In the genomic region with DNA sequence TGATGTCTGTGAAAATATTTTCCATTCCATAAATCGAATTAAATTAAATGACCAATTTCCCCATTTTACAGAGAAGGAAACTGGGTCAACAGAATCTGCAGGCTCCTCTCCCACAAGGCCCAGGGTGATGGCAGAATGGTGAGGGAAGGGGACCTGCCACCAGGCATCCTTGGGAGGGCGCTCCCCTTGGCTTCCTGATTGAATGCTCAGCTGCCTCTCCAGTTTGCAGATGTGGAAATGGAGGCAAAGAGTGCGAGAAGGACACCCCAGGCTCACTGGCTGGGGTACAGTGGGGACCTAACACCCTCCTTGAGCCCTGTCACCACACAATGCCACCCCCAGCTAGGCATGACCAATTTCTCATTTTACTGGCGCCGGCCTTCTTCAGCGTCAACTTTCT, we compare ENCODE assay signal across 1 cellular context.
TF ChIP-seq lines count a peak whose summit lies in the region.

No MANE protein-coding gene starts in this region.

TF ChIP-seq in WTC11, 78 proteins besides CTCF, POLR2A, EP300 and RAD21 (continued from another document):
- no peak for TF ChIP-seq HMGXB4 (CRISPR knock-in tag; IDR thresholded peaks at IDR 0.05)
- TF ChIP-seq, protein P1, sequence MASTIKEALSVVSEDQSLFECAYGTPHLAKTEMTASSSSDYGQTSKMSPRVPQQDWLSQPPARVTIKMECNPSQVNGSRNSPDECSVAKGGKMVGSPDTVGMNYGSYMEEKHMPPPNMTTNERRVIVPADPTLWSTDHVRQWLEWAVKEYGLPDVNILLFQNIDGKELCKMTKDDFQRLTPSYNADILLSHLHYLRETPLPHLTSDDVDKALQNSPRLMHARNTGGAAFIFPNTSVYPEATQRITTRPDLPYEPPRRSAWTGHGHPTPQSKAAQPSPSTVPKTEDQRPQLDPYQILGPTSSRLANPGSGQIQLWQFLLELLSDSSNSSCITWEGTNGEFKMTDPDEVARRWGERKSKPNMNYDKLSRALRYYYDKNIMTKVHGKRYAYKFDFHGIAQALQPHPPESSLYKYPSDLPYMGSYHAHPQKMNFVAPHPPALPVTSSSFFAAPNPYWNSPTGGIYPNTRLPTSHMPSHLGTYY (CRISPR knock-in tag; IDR thresholded peaks at IDR 0.05) = no peak
- TF ChIP-seq, protein P2, sequence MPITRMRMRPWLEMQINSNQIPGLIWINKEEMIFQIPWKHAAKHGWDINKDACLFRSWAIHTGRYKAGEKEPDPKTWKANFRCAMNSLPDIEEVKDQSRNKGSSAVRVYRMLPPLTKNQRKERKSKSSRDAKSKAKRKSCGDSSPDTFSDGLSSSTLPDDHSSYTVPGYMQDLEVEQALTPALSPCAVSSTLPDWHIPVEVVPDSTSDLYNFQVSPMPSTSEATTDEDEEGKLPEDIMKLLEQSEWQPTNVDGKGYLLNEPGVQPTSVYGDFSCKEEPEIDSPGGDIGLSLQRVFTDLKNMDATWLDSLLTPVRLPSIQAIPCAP (CRISPR knock-in tag; IDR thresholded peaks at IDR 0.05) = no peak
- TF ChIP-seq TP53 (CRISPR knock-in tag; IDR thresholded peaks at IDR 0.05) = no peak
- TF ChIP-seq ETV6 (CRISPR knock-in tag; IDR thresholded peaks at IDR 0.05) = no peak
- no peak for TF ChIP-seq RELA (CRISPR knock-in tag; IDR thresholded peaks at IDR 0.05; ENCODE audit: borderline replicate concordance)
